28 cellular contexts compared by ENCODE assay signal in genomic region chr16:7026639-7027038, GRCh38.
"Had no signal": no experiment of that assay in that cellular context is flagged by ENCODE, and none has a peak within 500 bp of the region (broad histone marks: within the 10 kb centered on the region; RNA-seq: fewer than 3 reads in every experiment).

No MANE protein-coding gene starts in this region.

- H3K4me3 ChIP-seq: ovary, psoas muscle, right lobe of liver, sigmoid colon, suprapubic skin, testis, tibial artery, transverse colon, upper lobe of right lung, uterus had no signal

- H3K27ac ChIP-seq: ovary, parathyroid adenoma, psoas muscle, right lobe of liver, sigmoid colon, suprapubic skin, testis, tibial artery, transverse colon, upper lobe of right lung, uterus had no signal

- H3K27ac Mint-ChIP-seq: naive thymus-derived CD4-positive, alpha-beta T cell; natural killer cell; progenitor cell of endocrine pancreas; stimulated activated memory B cell treated with anti-CD40 and anti-IgM and Interleukin-4, amounts not matched to agents 10 μg/mL and 1 μg/mL and 100 μg/mL, for 72 hours; stimulated activated naive CD8-positive, alpha-beta T cell treated with anti-CD3 and anti-CD28 coated beads, Interleukin-15, amount 100 ng/mL, for 72 hours; type B pancreatic cell had no signal

- H3K36me3 ChIP-seq: ovary, right lobe of liver, sigmoid colon, suprapubic skin, tibial artery, transverse colon, upper lobe of right lung, uterus had no signal

- H2AFZ ChIP-seq: parathyroid adenoma had no signal

- H3K9ac ChIP-seq: parathyroid adenoma had no signal

- H3K27me3 ChIP-seq: ovary, right lobe of liver, sigmoid colon, suprapubic skin, testis, tibial artery, transverse colon, upper lobe of right lung, uterus had no signal

- H3K36me3 Mint-ChIP-seq: natural killer cell; stimulated activated memory B cell treated with anti-CD40 and anti-IgM and Interleukin-4, amounts not matched to agents 10 μg/mL and 1 μg/mL and 100 μg/mL, for 72 hours; type B pancreatic cell had no signal

- H3K4me3 Mint-ChIP-seq: naive thymus-derived CD4-positive, alpha-beta T cell; natural killer cell; nephron; stimulated activated memory B cell treated with anti-CD40 and anti-IgM and Interleukin-4, amounts not matched to agents 10 μg/mL and 1 μg/mL and 100 μg/mL, for 72 hours; stimulated activated naive CD8-positive, alpha-beta T cell treated with anti-CD3 and anti-CD28 coated beads, Interleukin-15, amount 100 ng/mL, for 72 hours; type B pancreatic cell had no signal

- ATAC-seq: naive thymus-derived CD4-positive, alpha-beta T cell; natural killer cell; psoas muscle; stimulated activated memory B cell treated with anti-CD40 and anti-IgM and Interleukin-4, amounts not matched to agents 10 μg/mL and 1 μg/mL and 100 μg/mL, for 72 hours; stimulated activated naive CD8-positive, alpha-beta T cell treated with anti-CD3 and anti-CD28 coated beads, Interleukin-15, amount 100 ng/mL, for 72 hours; stimulated activated naive CD8-positive, alpha-beta T cell treated with anti-CD3 and anti-CD28 coated beads, Interleukin-15, Interleukin-2, amounts not matched to agents 100 U/mL and 50 U/mL, for 24 hours had no signal

- FAIRE-seq: small intestine had no signal

- H3K79me2 ChIP-seq: parathyroid adenoma had no signal

- DNase-seq: naive thymus-derived CD4-positive, alpha-beta T cell; natural killer cell; occipital lobe; ovary; posterior cingulate gyrus; psoas muscle; right cardiac atrium; right lobe of liver; sigmoid colon; small intestine; stimulated activated CD4-positive, alpha-beta T cell treated with anti-CD3 and anti-CD28 coated beads, Interleukin-15, amount 100 ng/mL, for 24 hours; stimulated activated CD4-positive, alpha-beta T cell treated with anti-CD3 and anti-CD28 coated beads, Interleukin-2, amount 100 ng/mL, for 24 hours; stimulated activated CD4-positive, alpha-beta T cell treated with anti-CD3 and anti-CD28 coated beads, Interleukin-2, amount 100 ng/mL, for 48 hours; stimulated activated CD4-positive, alpha-beta T cell treated with anti-CD3 and anti-CD28 coated beads, Interleukin-4, amount 100 ng/mL, for 24 hours; stimulated activated naive CD4-positive, alpha-beta T cell; stimulated activated naive CD8-positive, alpha-beta T cell treated with anti-CD3 and anti-CD28 coated beads, Interleukin-15, amount 100 ng/mL, for 72 hours; stimulated activated naive CD8-positive, alpha-beta T cell treated with anti-CD3 and anti-CD28 coated beads, Interleukin-15, Interleukin-2, amounts not matched to agents 100 U/mL and 50 U/mL, for 24 hours; testis; tibial artery; transverse colon; upper lobe of right lung; uterus had no signal

- H3K9me3 ChIP-seq: ovary, psoas muscle, right lobe of liver, sigmoid colon, suprapubic skin, testis, transverse colon, upper lobe of right lung, uterus had no signal

- H3K4me1 Mint-ChIP-seq: naive thymus-derived CD4-positive, alpha-beta T cell; natural killer cell; stimulated activated memory B cell treated with anti-CD40 and anti-IgM and Interleukin-4, amounts not matched to agents 10 μg/mL and 1 μg/mL and 100 μg/mL, for 72 hours; stimulated activated naive CD8-positive, alpha-beta T cell treated with anti-CD3 and anti-CD28 coated beads, Interleukin-15, amount 100 ng/mL, for 72 hours had no signal

- H3K27me3 Mint-ChIP-seq: naive thymus-derived CD4-positive, alpha-beta T cell; stimulated activated memory B cell treated with anti-CD40 and anti-IgM and Interleukin-4, amounts not matched to agents 10 μg/mL and 1 μg/mL and 100 μg/mL, for 72 hours; stimulated activated naive CD8-positive, alpha-beta T cell treated with anti-CD3 and anti-CD28 coated beads, Interleukin-15, amount 100 ng/mL, for 72 hours; type B pancreatic cell had no signal

- H3K9me3 Mint-ChIP-seq: nephron, type B pancreatic cell had no signal

- H3K4me1 ChIP-seq: parathyroid adenoma, psoas muscle, right lobe of liver, sigmoid colon, suprapubic skin, testis, tibial artery, transverse colon, upper lobe of right lung, uterus had no signal
